ENCODE assay signal across 8 cellular contexts in genomic region chr12:120439646-120440247, GRCh38. TPM values are rescaled to one million over a fixed set of nuclear protein-coding genes. Genes with fewer than 3 reads are reported as not detected.
DNase-seq lines count a peak whose midpoint lies in the region; ATAC-seq and TF ChIP-seq lines count a peak whose summit lies in the region.

No MANE protein-coding gene starts in this region.

- TF ChIP-seq POLR2A in tibial nerve (IDR thresholded peaks at IDR 0.05) = no peak

- H3K27me3 Mint-ChIP-seq in IgD-negative memory B cell = no peaks in the 10 kb centered on the region
- no peaks in the 10 kb centered on the region for H3K27me3 Mint-ChIP-seq in activated T-helper 1 cell treated with anti-CD3 and anti-CD28 coated beads, Interleukin-12 subunit alpha, Interleukin-12 subunit beta, Interleukin-2, Interleukin-4 antibody, amounts not matched to agents 30 ng/mL and 10 ng/mL and 1 ng/mL, durations not matched to agents 14 hours and 24 hours and 36 hours (ENCODE audit: insufficient read depth)

- H3K4me1 ChIP-seq in tibial nerve = peaks cover 0 to 34% (median 15%) of the 10 kb centered on the region in 4 donors

- DNase-seq in Caki2 (ENCODE audit: low read depth) = peak; percentile 45
- peak; percentile 84 for DNase-seq in RKO (ENCODE audit: low spot score)
- peak; percentile 52 for DNase-seq in activated T-helper 1 cell treated with anti-CD3 and anti-CD28 coated beads, Interleukin-12 subunit alpha, Interleukin-12 subunit beta, Interleukin-2, Interleukin-4 antibody, amounts not matched to agents 30 ng/mL and 10 ng/mL and 1 ng/mL, durations not matched to agents 14 hours and 24 hours and 36 hours (ENCODE audit: low spot score)
- DNase-seq in fibroblast of pulmonary artery (ENCODE audit: low read depth) = peak; percentile 65
- DNase-seq in omental fat pad (ENCODE audit: low spot score) = no peak
- DNase-seq in tibial nerve (ENCODE audit: low spot score in 2 of 2) = peak in 1 of 2 donors; percentile 40

- H3K4me1 Mint-ChIP-seq in IgD-negative memory B cell = peaks cover 16 to 20% (median 19%) of the 10 kb centered on the region in 3 donors
- peaks cover 29% of the 10 kb centered on the region for H3K4me1 Mint-ChIP-seq in activated T-helper 1 cell treated with anti-CD3 and anti-CD28 coated beads, Interleukin-12 subunit alpha, Interleukin-12 subunit beta, Interleukin-2, Interleukin-4 antibody, amounts not matched to agents 30 ng/mL and 10 ng/mL and 1 ng/mL, durations not matched to agents 14 hours and 24 hours and 36 hours (ENCODE audit: low read depth)

- peaks cover 0 to 3% of the 10 kb centered on the region in 2 donors for H3K27me3 ChIP-seq in tibial nerve

- no peak overlapping the region for H3K27ac ChIP-seq in tibial nerve

- TF ChIP-seq CTCF in fibroblast of pulmonary artery (IDR thresholded peaks at IDR 0.05; ENCODE audit: low read length, missing control alignments) (peak; percentile 56), omental fat pad (IDR thresholded peaks at IDR 0.05) (no peak), tibial nerve (IDR thresholded peaks at IDR 0.05) (peak in 4 of 5 experiments; percentile 11 to 52 (median 37))

- H3K4me3 Mint-ChIP-seq in IgD-negative memory B cell = peak overlapping the region in 3 of 4 donors; percentile 74 to 97 (median 93)
- peak overlapping the region; percentile 64 for H3K4me3 Mint-ChIP-seq in activated T-helper 1 cell treated with anti-CD3 and anti-CD28 coated beads, Interleukin-12 subunit alpha, Interleukin-12 subunit beta, Interleukin-2, Interleukin-4 antibody, amounts not matched to agents 30 ng/mL and 10 ng/mL and 1 ng/mL, durations not matched to agents 14 hours and 24 hours and 36 hours

- H3K36me3 Mint-ChIP-seq in IgD-negative memory B cell = no peaks in the 10 kb centered on the region
- H3K36me3 Mint-ChIP-seq in activated T-helper 1 cell treated with anti-CD3 and anti-CD28 coated beads, Interleukin-12 subunit alpha, Interleukin-12 subunit beta, Interleukin-2, Interleukin-4 antibody, amounts not matched to agents 30 ng/mL and 10 ng/mL and 1 ng/mL, durations not matched to agents 14 hours and 24 hours and 36 hours (ENCODE audit: low read depth) = peaks cover 33% of the 10 kb centered on the region

- no peaks in the 10 kb centered on the region for H3K9me3 ChIP-seq in tibial nerve

- intact Hi-C loops in activated T-helper 1 cell treated with anti-CD3 and anti-CD28 coated beads, Interleukin-12 subunit alpha, Interleukin-12 subunit beta, Interleukin-2, Interleukin-4 antibody, amounts not matched to agents 30 ng/mL and 10 ng/mL and 1 ng/mL, durations not matched to agents 14 hours and 24 hours and 36 hours (cut with micrococcal nuclease) = loop anchor here (1.0 to 10.0 kb wide), 10 partner anchors 57 to 595 kb away; partner anchors contain the start of genes DYNLL1, MLEC, OASL and RAB35

- peaks cover 0 to 49% (median 3%) of the 10 kb centered on the region in 3 donors for H3K36me3 ChIP-seq in tibial nerve

- WGBS in tibial nerve, 2 donors = 9 to 10% methylated on average over 6 of the region's 6 CpGs

- H3K9me3 Mint-ChIP-seq in IgD-negative memory B cell = no peaks in the 10 kb centered on the region
- no peaks in the 10 kb centered on the region for H3K9me3 Mint-ChIP-seq in activated T-helper 1 cell treated with anti-CD3 and anti-CD28 coated beads, Interleukin-12 subunit alpha, Interleukin-12 subunit beta, Interleukin-2, Interleukin-4 antibody, amounts not matched to agents 30 ng/mL and 10 ng/mL and 1 ng/mL, durations not matched to agents 14 hours and 24 hours and 36 hours

- H3K4me3 ChIP-seq in fibroblast of pulmonary artery (replicated peaks; ENCODE audit: low read depth, low read length) = no peak overlapping the region
- no peak overlapping the region for H3K4me3 ChIP-seq in tibial nerve

- peak overlapping the region in 1 of 3 donors; percentile 85 for H3K27ac Mint-ChIP-seq in IgD-negative memory B cell
- H3K27ac Mint-ChIP-seq in activated T-helper 1 cell treated with anti-CD3 and anti-CD28 coated beads, Interleukin-12 subunit alpha, Interleukin-12 subunit beta, Interleukin-2, Interleukin-4 antibody, amounts not matched to agents 30 ng/mL and 10 ng/mL and 1 ng/mL, durations not matched to agents 14 hours and 24 hours and 36 hours = no peak overlapping the region

- ATAC-seq in omental fat pad (ENCODE audit: low FRiP score) = peak; percentile 35
- no peak for ATAC-seq in GM21717 (IDR thresholded peaks at IDR 0.05; ENCODE audit: unreplicated experiment)

- TF ChIP-seq EP300 in tibial nerve (IDR thresholded peaks at IDR 0.05) = no peak

- in situ Hi-C loops in Caki2 (cut with HindIII; ENCODE audit: low pct_unique_long_range_greater_than_20kb, low sequenced_read_pairs) = no loop called here

RNA-seq across cellular contexts. Expression of gene COX6A1, which starts 1.8 kb away (rescaled TPM):
- total RNA-seq in Caki2 (2014; rRNA removed; shearing (Covaris generic); ENCODE audit: low replicate concordance) = 793 and 854 TPM in 2 replicates
- 830 TPM for polyA plus RNA-seq in IgD-negative memory B cell
- 352 and 365 TPM in 2 replicates for total RNA-seq in activated T-helper 1 cell treated with anti-CD3 and anti-CD28 coated beads, Interleukin-12 subunit alpha, Interleukin-12 subunit beta, Interleukin-2, Interleukin-4 antibody, amounts not matched to agents 30 ng/mL and 10 ng/mL and 1 ng/mL, durations not matched to agents 14 hours and 24 hours and 36 hours
- total RNA-seq in omental fat pad (100 to 1,000 TPM; 374 to 751 (median 529) TPM), tibial nerve (100 to 1,000 TPM; 458 to 661 (median 570) TPM)

RNA-seq across cellular contexts. Expression of gene TRIAP1, which starts 6.4 kb away (rescaled TPM):
- 75.7 and 92.8 TPM in 2 replicates for total RNA-seq in Caki2 (2014; rRNA removed; shearing (Covaris generic); ENCODE audit: low replicate concordance)
- 53.0 TPM for polyA plus RNA-seq in IgD-negative memory B cell
- total RNA-seq in activated T-helper 1 cell treated with anti-CD3 and anti-CD28 coated beads, Interleukin-12 subunit alpha, Interleukin-12 subunit beta, Interleukin-2, Interleukin-4 antibody, amounts not matched to agents 30 ng/mL and 10 ng/mL and 1 ng/mL, durations not matched to agents 14 hours and 24 hours and 36 hours = 50.7 and 55.7 TPM in 2 replicates
- total RNA-seq in omental fat pad (10 to 100 TPM; 11.3 to 21.6 (median 16.2) TPM), tibial nerve (10 to 100 TPM in 1 of 4 donors, 1 to 10 TPM in 3; 2.4 to 17.0 (median 7.0) TPM)

RNA-seq across cellular contexts. Expression of gene GATC, which starts 6.5 kb away (rescaled TPM):
- total RNA-seq in Caki2 (2014; rRNA removed; shearing (Covaris generic); ENCODE audit: low replicate concordance) = 24.9 and 36.8 TPM in 2 replicates
- 23.0 TPM for polyA plus RNA-seq in IgD-negative memory B cell
- 34.0 and 38.8 TPM in 2 replicates for total RNA-seq in activated T-helper 1 cell treated with anti-CD3 and anti-CD28 coated beads, Interleukin-12 subunit alpha, Interleukin-12 subunit beta, Interleukin-2, Interleukin-4 antibody, amounts not matched to agents 30 ng/mL and 10 ng/mL and 1 ng/mL, durations not matched to agents 14 hours and 24 hours and 36 hours
- 10 to 100 TPM; 22.8 to 30.7 (median 24.2) TPM for total RNA-seq in omental fat pad
- total RNA-seq in tibial nerve = 10 to 100 TPM; 21.0 to 37.3 (median 29.2) TPM

RNA-seq across cellular contexts. Expression of gene SRSF9, which starts 29.8 kb away (rescaled TPM):
- total RNA-seq in Caki2 (2014; rRNA removed; shearing (Covaris generic); ENCODE audit: low replicate concordance) = 336 and 419 TPM in 2 replicates
- polyA plus RNA-seq in IgD-negative memory B cell = 204 TPM
- total RNA-seq in activated T-helper 1 cell treated with anti-CD3 and anti-CD28 coated beads, Interleukin-12 subunit alpha, Interleukin-12 subunit beta, Interleukin-2, Interleukin-4 antibody, amounts not matched to agents 30 ng/mL and 10 ng/mL and 1 ng/mL, durations not matched to agents 14 hours and 24 hours and 36 hours = 233 and 239 TPM in 2 replicates
- total RNA-seq in omental fat pad = 10 to 100 TPM; 62.3 to 88.7 (median 71.4) TPM
- 10 to 100 TPM; 66.6 to 90.6 (median 77.1) TPM for total RNA-seq in tibial nerve

RNA-seq across cellular contexts. Expression of gene DYNLL1, which starts 56.2 kb away (rescaled TPM):
- total RNA-seq in Caki2 (2014; rRNA removed; shearing (Covaris generic); ENCODE audit: low replicate concordance) = 551 and 600 TPM in 2 replicates
- 442 TPM for polyA plus RNA-seq in IgD-negative memory B cell
- 341 and 356 TPM in 2 replicates for total RNA-seq in activated T-helper 1 cell treated with anti-CD3 and anti-CD28 coated beads, Interleukin-12 subunit alpha, Interleukin-12 subunit beta, Interleukin-2, Interleukin-4 antibody, amounts not matched to agents 30 ng/mL and 10 ng/mL and 1 ng/mL, durations not matched to agents 14 hours and 24 hours and 36 hours
- total RNA-seq in omental fat pad (100 to 1,000 TPM; 142 to 209 (median 175) TPM), tibial nerve (100 to 1,000 TPM; 175 to 306 (median 258) TPM)

Comparison
In these comparisons a context has a peak if more than half of its experiments do, and no peak if none do; other contexts are left out.
1. CTCF ChIP-seq: peak in fibroblast of pulmonary artery (single experiment) and tibial nerve (4 of 5); none in omental fat pad (0 of 3).